ENCODE assay signal across 16 cellular contexts in the genomic region with DNA sequence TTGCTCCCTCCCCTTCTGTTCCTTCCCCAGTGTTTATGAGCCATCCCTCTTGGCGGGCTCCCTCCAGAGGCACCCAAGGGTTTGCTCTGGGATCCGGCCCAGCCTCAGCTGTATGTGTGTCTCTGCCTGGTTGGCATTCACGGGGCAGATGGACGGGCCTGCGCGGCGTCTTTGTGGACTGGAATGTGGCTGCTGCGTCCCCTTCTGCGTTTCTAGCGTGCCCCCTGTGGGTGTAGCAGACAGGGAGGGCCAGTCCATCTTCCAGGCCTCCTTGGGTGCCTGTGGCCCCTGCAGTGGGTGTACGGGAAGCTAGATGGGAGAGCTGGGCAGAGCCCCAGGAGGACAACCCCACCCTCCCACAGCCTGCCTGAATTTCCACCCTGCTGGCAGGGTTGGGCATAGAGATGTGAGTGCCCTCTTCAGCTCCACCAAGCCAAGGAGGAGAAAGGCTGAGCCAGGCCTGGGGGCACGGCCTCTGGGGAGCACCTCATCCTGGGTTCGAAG. TPM values are rescaled to one million over a fixed set of nuclear protein-coding genes. Genes with fewer than 3 reads are reported as not detected.
DNase-seq lines count a peak whose midpoint lies in the region; ATAC-seq, FAIRE-seq and TF ChIP-seq lines count a peak whose summit lies in the region.
"Had no signal": no experiment of that assay in that cellular context is flagged by ENCODE, and none has a peak within 500 bp of the region (broad histone marks: within the 10 kb centered on the region; RNA-seq: fewer than 3 reads in every experiment).

No MANE protein-coding gene starts in this region.

- TF ChIP-seq CTCF in GM23338 (conservative IDR thresholded peaks at IDR 0.05; ENCODE audit: low read depth in 2 of 2) (no peak), HepG2 (CRISPR knock-in tag; IDR thresholded peaks at IDR 0.05) (no peak), prostate gland (IDR thresholded peaks at IDR 0.05) (peak in 2 of 4 experiments; percentile 6 to 33)

- CTCF ChIA-PET in HepG2 (lab: Yijun Ruan, JAX; ENCODE audit: low intra/inter-chr PET ratio, low total read pairs): no interaction called here
- CTCF ChIA-PET in HEK293T (lab: Yijun Ruan, JAX): no interaction called here

- intact Hi-C loops in HepG2 (cut with micrococcal nuclease; ENCODE audit: unreplicated experiment) (no loop called here), prostate gland (cut with DNase I) (loop anchor here (10.0 kb wide), 1 partner anchor 114 kb away; a partner anchor contains a TSS)

- in situ Hi-C loops in HepG2 (cut with HindIII; ENCODE audit: extremely low pct_ligation_motif_present, low pct_unique_long_range_greater_than_20kb): no loop called here

- no peaks in the 10 kb centered on the region for H3K9me3 ChIP-seq in HepG2 (ENCODE audit: low read length)
- no peaks in the 10 kb centered on the region for H3K9me3 ChIP-seq in prostate gland
- H3K9me3 ChIP-seq: gastrocnemius medialis had no signal

- no peak for FAIRE-seq in HepG2 (lab: Jason Lieb, UNC)
- FAIRE-seq: urothelium cell line had no signal

- H3K27ac ChIP-seq in GM23338 (ENCODE audit: low read depth) (no peak overlapping the region), caudate nucleus (ENCODE audit: low read depth, low read length) (peak overlapping the region; percentile 44), HepG2 (ENCODE audit: extremely low read length, insufficient read depth, low read length) (no peak overlapping the region), prostate gland (peak overlapping the region; percentile 81 to 82)

- H3K79me2 ChIP-seq in GM23338 (replicated peaks; ENCODE audit: insufficient read depth) (no peaks in the 10 kb centered on the region), HepG2 (ENCODE audit: insufficient read depth, low read length) (no peaks in the 10 kb centered on the region)

- peaks cover 22% of the 10 kb centered on the region for H3K27me3 Mint-ChIP-seq in GM23338 (ENCODE audit: insufficient read depth, low read depth, poor library complexity)

- no peaks in the 10 kb centered on the region for H3K36me3 ChIP-seq in GM23338 (ENCODE audit: insufficient read depth)
- H3K36me3 ChIP-seq in HepG2 (replicated peaks in 1 of 2; ENCODE audit: control insufficient read depth in 1 of 2, insufficient read depth in 2 of 2, low read length in 2 of 2): no peaks in the 10 kb centered on the region
- H3K36me3 ChIP-seq in prostate gland: no peaks in the 10 kb centered on the region
- H3K36me3 ChIP-seq: gastrocnemius medialis had no signal

- DNase-seq in GM23338 (ENCODE audit: low spot score): no peak
- peak in 13 of 61 donors; percentile 26 to 48 (median 40) for DNase-seq in caudate nucleus (lab: John Stamatoyannopoulos, UW)
- no peak for DNase-seq in HepG2 (ENCODE audit: low spot score)
- DNase-seq in prostate gland (ENCODE audit: low spot score): peak; percentile 82
- DNase-seq in HEK293T (ENCODE audit: extremely low spot score): no peak
- DNase-seq: activated CD4-positive, alpha-beta memory T cell treated with anti-CD3 and anti-CD28 coated beads, Interleukin-2, amount 10 ng/mL, durations not matched to agents 7 days and 5 days; activated naive CD4-positive, alpha-beta T cell treated with anti-CD3 and anti-CD28 coated beads for 36 hours; cortex of kidney; NCI-H1436 treated with DMSO at 0.1 percent for 48 hours; T-helper 1 cell had no signal

- H3K4me3 Mint-ChIP-seq in GM23338: peak overlapping the region; percentile 29; the same call in 2 of the 3 replicates
- H3K4me3 Mint-ChIP-seq: activated CD4-positive, alpha-beta memory T cell treated with anti-CD3 and anti-CD28 coated beads, Interleukin-2, amount 10 ng/mL, durations not matched to agents 7 days and 5 days; activated naive CD4-positive, alpha-beta T cell treated with anti-CD3 and anti-CD28 coated beads for 36 hours had no signal

- H3K4me1 Mint-ChIP-seq in GM23338: peaks cover 27% of the 10 kb centered on the region
- H3K4me1 Mint-ChIP-seq: CD14-positive monocyte had no signal

- no peak for TF ChIP-seq POLR2A in HepG2 (IDR thresholded peaks at IDR 0.05; ENCODE audit: insufficient read depth in 1 of 2, low read depth in 2 of 2, low read length in 2 of 2)
- no peak for TF ChIP-seq POLR2A in prostate gland (IDR thresholded peaks at IDR 0.05)

- H3K36me3 Mint-ChIP-seq in GM23338 (ENCODE audit: low read depth): no peaks in the 10 kb centered on the region

- H3K9ac ChIP-seq in HepG2 (ENCODE audit: insufficient read depth, low read depth, low read length): no peak overlapping the region

- no peak overlapping the region for H3K27ac Mint-ChIP-seq in GM23338
- H3K27ac Mint-ChIP-seq: activated CD4-positive, alpha-beta memory T cell treated with anti-CD3 and anti-CD28 coated beads, Interleukin-2, amount 10 ng/mL, durations not matched to agents 7 days and 5 days; activated naive CD4-positive, alpha-beta T cell treated with anti-CD3 and anti-CD28 coated beads for 36 hours; CD14-positive monocyte had no signal

- H4K20me1 ChIP-seq in GM23338 (replicated peaks; ENCODE audit: insufficient read depth): peaks cover 25% of the 10 kb centered on the region
- peaks cover 16% of the 10 kb centered on the region; the same call in 1 of the 2 replicates for H4K20me1 ChIP-seq in HepG2 (ENCODE audit: insufficient read depth, low read length)

- H3K4me3 ChIP-seq in GM23338 (no peak overlapping the region), HepG2 (replicated peaks in 1 of 3; ENCODE audit: insufficient read depth in 1 of 3, low read depth in 2 of 3, low read length in 3 of 3) (no peak overlapping the region), prostate gland (no peak overlapping the region)

- H3K4me1 ChIP-seq in GM23338 (ENCODE audit: insufficient read depth): peaks cover 18% of the 10 kb centered on the region
- H3K4me1 ChIP-seq in HepG2 (ENCODE audit: insufficient read depth, low read length): peaks cover 28% of the 10 kb centered on the region
- peaks cover 29% of the 10 kb centered on the region for H3K4me1 ChIP-seq in prostate gland (replicated peaks)

- H3K4me2 ChIP-seq in GM23338 (no peak overlapping the region), HepG2 (ENCODE audit: low read depth, low read length) (no peak overlapping the region)

- H3K9me3 Mint-ChIP-seq in GM23338: no peaks in the 10 kb centered on the region
- H3K9me3 Mint-ChIP-seq: activated CD4-positive, alpha-beta memory T cell treated with anti-CD3 and anti-CD28 coated beads, Interleukin-2, amount 10 ng/mL, durations not matched to agents 7 days and 5 days; activated naive CD4-positive, alpha-beta T cell treated with anti-CD3 and anti-CD28 coated beads for 36 hours had no signal

- H2AFZ ChIP-seq in GM23338: no peak overlapping the region
- H2AFZ ChIP-seq in HepG2 (ENCODE audit: low read length): no peak overlapping the region

- 78% methylated on average over 7 of the region's 13 CpGs for WGBS in HepG2 (ENCODE audit: low lambda C conversion rate)
- 60% methylated on average over 8 of the region's 13 CpGs for WGBS in prostate gland

- no peak for TF ChIP-seq RAD21 in HepG2 (CRISPR knock-in tag; IDR thresholded peaks at IDR 0.05)

- BruUV-seq in HepG2 (replicated peaks; lab: Mats Ljungman, UMichigan): no TSS peak

- no peak for ATAC-seq in GM23338
- no peak for ATAC-seq in HepG2
- no peak for ATAC-seq in GM21526 (IDR thresholded peaks at IDR 0.05; ENCODE audit: low FRiP score, unreplicated experiment)
- no peak for ATAC-seq in HG03097 (IDR thresholded peaks at IDR 0.05; ENCODE audit: low FRiP score, unreplicated experiment)
- no peak for ATAC-seq in HG02840 (IDR thresholded peaks at IDR 0.05; ENCODE audit: low FRiP score, unreplicated experiment)
- ATAC-seq: gastrocnemius medialis had no signal

- POLR2A ChIA-PET in HepG2 (lab: Yijun Ruan, JAX) (no interaction called here), HEK293T (lab: Yijun Ruan, JAX) (no interaction called here)

- H3K9me2 ChIP-seq in GM23338 (ENCODE audit: insufficient read depth): no peaks in the 10 kb centered on the region

- TF ChIP-seq EP300 in HepG2 (IDR thresholded peaks at IDR 0.05; ENCODE audit: low read depth in 2 of 2, low read length in 2 of 2) (no peak), HepG2 (CRISPR knock-in tag; IDR thresholded peaks at IDR 0.05; ENCODE audit: borderline replicate concordance) (no peak)

- H3F3A ChIP-seq in GM23338 (replicated peaks; ENCODE audit: low read depth): no peaks in the 10 kb centered on the region

- H3K27me3 ChIP-seq in GM23338 (ENCODE audit: insufficient read depth) (peaks cover 26% of the 10 kb centered on the region), HepG2 (ENCODE audit: control insufficient read depth in 1 of 2, insufficient read depth in 2 of 2, low read length in 2 of 2) (peaks cover 33 to 80% of the 10 kb centered on the region in 2 experiments), prostate gland (replicated peaks; ENCODE audit: insufficient read depth) (no peaks in the 10 kb centered on the region)
- H3K27me3 ChIP-seq: gastrocnemius medialis had no signal

TF ChIP-seq in HepG2, 621 proteins besides CTCF, POLR2A, EP300 and RAD21 (continues in another document):
- TF ChIP-seq HNRNPUL1 (IDR thresholded peaks at IDR 0.05; ENCODE audit: low read depth, low read length): no peak

RNA-seq across cellular contexts. Expression of a gene that starts 15.7 kb away (rescaled TPM):
- total RNA-seq in GM23338 (2014; rRNA removed; shearing (Covaris generic)): 46.2 and 56.9 TPM in 2 replicates
- polyA plus RNA-seq in GM23338 (2016; fragmentation: Nextera tagmentation; extraction: Ambion mirVana): 9.0 and 10.8 TPM in 2 replicates
- 2.1 and 5.5 TPM in 2 replicates for total RNA-seq in HepG2 (2016; rRNA removed; fragmentation: Illumina TruSeq; extraction: Trizol)
- 0.91 and 1.6 TPM in 2 replicates for total RNA-seq in HepG2 (2016; cell fraction: cytosol; rRNA removed; fragmentation: Illumina TruSeq; extraction: Trizol; ENCODE audit: low read depth)
- total RNA-seq in HepG2 (2016; cell fraction: insoluble cytoplasmic fraction; rRNA removed; fragmentation: Illumina TruSeq; extraction: Trizol): 1.8 and 5.2 TPM in 2 replicates
- 1.9 and 2.0 TPM in 2 replicates for total RNA-seq in HepG2 (2016; cell fraction: membrane; rRNA removed; fragmentation: Illumina TruSeq; extraction: Trizol)
- 5.4 and 7.0 TPM in 2 replicates for total RNA-seq in HepG2 (2016; cell fraction: nucleus; rRNA removed; fragmentation: Illumina TruSeq; extraction: Trizol)
- polyA plus RNA-seq in HepG2 (2011; rRNA removed): 4.0 and 4.8 TPM in 2 replicates
- polyA plus RNA-seq in HepG2 (2011; cell fraction: cytosol; rRNA removed): 2.4 and 5.8 TPM in 2 replicates
- 6.0 and 8.9 TPM in 2 replicates for polyA plus RNA-seq in HepG2 (2011; cell fraction: nucleus; rRNA removed)
- polyA plus RNA-seq in HepG2 (2012): 1.1 and 2.2 TPM in 2 replicates
- 1.3 and 1.7 TPM in 2 replicates for polyA plus RNA-seq in HepG2 (2016; cell fraction: cytosol; fragmentation: Illumina TruSeq; extraction: Trizol; ENCODE audit: low read depth)
- polyA plus RNA-seq in HepG2 (2016; cell fraction: insoluble cytoplasmic fraction; fragmentation: Illumina TruSeq; extraction: Trizol; ENCODE audit: low read depth): 3.2 and 3.7 TPM in 2 replicates
- 2.1 and 3.5 TPM in 2 replicates for polyA plus RNA-seq in HepG2 (2016; cell fraction: membrane; fragmentation: Illumina TruSeq; extraction: Trizol; ENCODE audit: low read depth)
- polyA plus RNA-seq in HepG2 (2016; cell fraction: nucleus; fragmentation: Illumina TruSeq; extraction: Trizol; ENCODE audit: insufficient read depth, low read depth): 12.8 and 13.1 TPM in 2 replicates
- 9.2 and 40.8 TPM in 2 replicates for polyA minus RNA-seq in HepG2 (2011; rRNA and poly(A)+ RNA removed; ENCODE audit: low replicate concordance)
- polyA minus RNA-seq in HepG2 (2011; cell fraction: cytosol; rRNA and poly(A)+ RNA removed): 7.8 and 8.3 TPM in 2 replicates
- 2.1 and 4.8 TPM in 2 replicates for polyA minus RNA-seq in HepG2 (2011; cell fraction: nucleus; rRNA and poly(A)+ RNA removed)
- total RNA-seq in prostate gland: 100 to 1,000 TPM in 1 of 2 donors, 10 to 100 TPM in 1; 80.7 to 447 TPM
- polyA plus RNA-seq: CD14-positive monocyte had no signal

Comparison
In these comparisons a context has a peak if more than half of its experiments do, and no peak if none do; other contexts are left out.
1. H3K27ac ChIP-seq: peak in caudate nucleus (single experiment) and prostate gland (2 of 2); none in GM23338 (single experiment) and HepG2 (single experiment).